13 cellular contexts compared by ENCODE assay signal in genomic region chr2:164314148-164314547, GRCh38.
DNase-seq lines count a peak whose midpoint lies in the region; ATAC-seq and TF ChIP-seq lines count a peak whose summit lies in the region.
"Had no signal": no experiment of that assay in that cellular context is flagged by ENCODE, and none has a peak within 500 bp of the region (broad histone marks: within the 10 kb centered on the region; RNA-seq: fewer than 3 reads in every experiment).

No MANE protein-coding gene starts in this region.

- H3K27me3 ChIP-seq in cardiac muscle cell (no peaks in the 10 kb centered on the region), heart left ventricle (no peaks in the 10 kb centered on the region), adipocyte (replicated peaks; ENCODE audit: control insufficient read depth, insufficient read depth, low read length) (no peaks in the 10 kb centered on the region)

- peak overlapping the region; percentile 27 for H3K9ac ChIP-seq in adipocyte (ENCODE audit: low read length)

- TF ChIP-seq CTCF in cardiac muscle cell (IDR thresholded peaks at IDR 0.05; ENCODE audit: low read depth, low read length) (no peak), heart left ventricle (IDR thresholded peaks at IDR 0.05) (no peak)

- ATAC-seq in heart left ventricle (no peak), HG03469 (IDR thresholded peaks at IDR 0.05; ENCODE audit: unreplicated experiment) (no peak), HG03045 (IDR thresholded peaks at IDR 0.05; ENCODE audit: unreplicated experiment) (no peak)
- ATAC-seq: left colon had no signal

- no peak overlapping the region for H3K27ac ChIP-seq in cardiac muscle cell
- H3K27ac ChIP-seq in heart left ventricle: no peak overlapping the region

- TF ChIP-seq POLR2A in heart left ventricle (IDR thresholded peaks at IDR 0.05): no peak

- peaks cover 5% of the 10 kb centered on the region for H3K4me1 ChIP-seq in cardiac muscle cell (ENCODE audit: low read depth)
- H3K4me1 ChIP-seq in heart left ventricle: no peaks in the 10 kb centered on the region
- H3K4me1 ChIP-seq in adipocyte (ENCODE audit: control insufficient read depth, insufficient read depth, low read length): peaks cover 15% of the 10 kb centered on the region

- WGBS in heart left ventricle, 4 donors: 34 to 47% (median 42%) methylated on average over 4 of the region's 4 CpGs

- no peaks in the 10 kb centered on the region for H3K9me3 ChIP-seq in cardiac muscle cell (ENCODE audit: low read depth)
- H3K9me3 ChIP-seq in heart left ventricle: peaks cover 0 to 4% (median 0%) of the 10 kb centered on the region in 12 donors
- H3K9me3 ChIP-seq in adipocyte (ENCODE audit: control insufficient read depth, low read length): no peaks in the 10 kb centered on the region

- H3K4me3 ChIP-seq in cardiac muscle cell (no peak overlapping the region), heart left ventricle (no peak overlapping the region), adipocyte (ENCODE audit: low read length) (no peak overlapping the region)

- DNase-seq in cardiac muscle cell (ENCODE audit: low read depth in 1 of 2, low spot score in 1 of 2) (peak; percentile 4 to 29), heart left ventricle (no peak), adipocyte (ENCODE audit: low read depth) (peak; percentile 56), kidney tubule cell (ENCODE audit: low spot score) (peak; percentile 51), cerebellum (ENCODE audit: low spot score) (no peak)
- no peak for DNase-seq in activated CD4-positive, alpha-beta T cell treated with anti-CD3 and anti-CD28 coated beads for 48 hours
- DNase-seq: activated CD4-positive, alpha-beta memory T cell treated with anti-CD3 and anti-CD28 coated beads for 36 hours; erythroblast; left colon; NCI-H2227 treated with DMSO at 0.1 percent for 48 hours; SW 1271 had no signal

- H3K36me3 ChIP-seq in cardiac muscle cell (no peaks in the 10 kb centered on the region), heart left ventricle (no peaks in the 10 kb centered on the region), adipocyte (ENCODE audit: control insufficient read depth, insufficient read depth, low read length, severe bottlenecking) (no peaks in the 10 kb centered on the region)

- intact Hi-C loops in heart left ventricle (cut with DNase I): no loop called here

Comparison
In these comparisons a context has a peak if more than half of its experiments do, and no peak if none do; other contexts are left out.
1. DNase-seq: peak in cardiac muscle cell (2 of 2), adipocyte (single experiment) and kidney tubule cell (single experiment); none in heart left ventricle (0 of 5), cerebellum (single experiment) and activated CD4-positive, alpha-beta T cell treated with anti-CD3 and anti-CD28 coated beads for 48 hours (single experiment).